Comparison of ENCODE assay signal across 14 cellular contexts in genomic region chr11:68077617-68078592, GRCh38. TPM values are rescaled to one million over a fixed set of nuclear protein-coding genes. Genes with fewer than 3 reads are reported as not detected.
DNase-seq lines count a peak whose midpoint lies in the region; ATAC-seq, FAIRE-seq and TF ChIP-seq lines count a peak whose summit lies in the region.
"Had no signal": no experiment of that assay in that cellular context is flagged by ENCODE, and none has a peak within 500 bp of the region (broad histone marks: within the 10 kb centered on the region; RNA-seq: fewer than 3 reads in every experiment).

No MANE protein-coding gene starts in this region.

- FAIRE-seq in GM18507 (lab: Jason Lieb, UNC), result peak; percentile 80
- no peak for FAIRE-seq in GM12878 (lab: Jason Lieb, UNC)
- FAIRE-seq: keratinocyte had no signal

- peaks cover 17% of the 10 kb centered on the region for H3K36me3 Mint-ChIP-seq in T-cell
- H3K36me3 Mint-ChIP-seq: activated naive CD4-positive, alpha-beta T cell treated with anti-CD3 and anti-CD28 coated beads, Interleukin-2, amount 50 U/mL, for 24 hours had no signal

- no peak overlapping the region for H2AFZ ChIP-seq in GM12878 (ENCODE audit: control insufficient read depth, low read depth, low read length)

- intact Hi-C loops in GM12878 (cut with micrococcal nuclease; ENCODE audit: unreplicated experiment) (loop anchor here (2.0 kb wide), 2 partner anchors 19 to 41 kb away; no protein-coding TSS in a partner anchor), sciatic nerve (cut with DNase I) (no loop called here)

- no peak for TF ChIP-seq CTCF in GM12878 (IDR thresholded peaks at IDR 0.05 in 2 of 3, conservative IDR thresholded peaks at IDR 0.05 in 1 of 3; ENCODE audit: control insufficient read depth in 2 of 3, extremely low read depth in 1 of 3, insufficient read depth in 1 of 3, low read depth in 3 of 3, low read length in 3 of 3)
- no peak for TF ChIP-seq CTCF in foreskin fibroblast (IDR thresholded peaks at IDR 0.05; ENCODE audit: low read depth, low read length)

- no peak overlapping the region for H3K4me3 ChIP-seq in GM12878
- no peak overlapping the region for H3K4me3 ChIP-seq in foreskin fibroblast (ENCODE audit: low read depth in 1 of 2, low read length in 2 of 2)

- H3K9me3 ChIP-seq in GM12878 (replicated peaks; ENCODE audit: control insufficient read depth, insufficient read depth, low read length), result no peaks in the 10 kb centered on the region

- POLR2A ChIA-PET in GM12878 (lab: Charles Lee), result interaction anchor here (0.6 to 1.2 kb wide), 6 partner anchors 14 to 1951 kb away, joined by 3 to 4 read pairs (median 3); no protein-coding TSS in a partner anchor
- POLR2A ChIA-PET in T-cell (lab: Charles Lee), result no interaction called here

- H4K20me1 ChIP-seq in GM12878 (ENCODE audit: control insufficient read depth, insufficient read depth), result no peaks in the 10 kb centered on the region

- H3K9ac ChIP-seq in GM12878 (ENCODE audit: control insufficient read depth, insufficient read depth, low read length), result no peak overlapping the region

- 0 out of 2 replicates have a peak overlapping the region, but pooled peaks have one; percentile 7 for H3K27ac ChIP-seq in GM12878 (ENCODE audit: control insufficient read depth, insufficient read depth)

- H3K4me3 Mint-ChIP-seq in T-cell, result no peak overlapping the region
- H3K4me3 Mint-ChIP-seq: activated CD8-positive, alpha-beta T cell treated with anti-CD3 and anti-CD28 coated beads, Interleukin-2, amount 10 ng/mL, durations not matched to agents 7 days and 5 days; activated naive CD4-positive, alpha-beta T cell treated with anti-CD3 and anti-CD28 coated beads, Interleukin-2, amount 50 U/mL, for 24 hours; T-helper 1 cell treated with Interleukin-12 subunit alpha and Interleukin-12 subunit beta and Interleukin-4 antibody, amounts not matched to agents 30 μg/mL and 1 μg/mL, for 36 hours had no signal

- no peak overlapping the region for H3K4me2 ChIP-seq in GM12878 (ENCODE audit: control insufficient read depth, insufficient read depth)

- no peak for TF ChIP-seq RAD21 in GM12878 (IDR thresholded peaks at IDR 0.05; ENCODE audit: insufficient read depth, low read depth, low read length)

- TF ChIP-seq POLR2A in GM12878 (IDR thresholded peaks at IDR 0.05; ENCODE audit: low read depth, low read length), result no peak

- TF ChIP-seq EP300 in GM12878 (IDR thresholded peaks at IDR 0.05; ENCODE audit: borderline replicate concordance in 1 of 2, control insufficient read depth in 1 of 2, low read depth in 2 of 2, low read length in 2 of 2), result peak; percentile 46 to 83; a peak in 3 of 4 replicates

- SMC1A ChIA-PET in GM12878 (lab: Charles Lee; ENCODE audit: uncharacterized antibody, unreplicated experiment), result interaction anchor here (0.6 to 2.5 kb wide), 9 partner anchors 8 to 126 kb away, joined by 3 to 15 read pairs (median 4); no protein-coding TSS in a partner anchor

- BruUV-seq in GM12878 (replicated peaks; lab: Mats Ljungman, UMichigan), result no TSS peak

- no peaks in the 10 kb centered on the region for H3K27me3 ChIP-seq in GM12878 (replicated peaks in 1 of 2; ENCODE audit: control insufficient read depth in 2 of 2, insufficient read depth in 2 of 2, low read length in 1 of 2)

- no peaks in the 10 kb centered on the region for H3K79me2 ChIP-seq in GM12878 (ENCODE audit: control insufficient read depth, insufficient read depth, low read length)

- peak; percentile 64 for ATAC-seq in HG03064 (IDR thresholded peaks at IDR 0.05; ENCODE audit: low read depth, unreplicated experiment)
- peak; percentile 97 for ATAC-seq in GM12878
- peak; percentile 34 for ATAC-seq in sciatic nerve
- no peak for ATAC-seq in T-cell (replicated peaks in 1 of 4)
- ATAC-seq: activated CD8-positive, alpha-beta T cell treated with anti-CD3 and anti-CD28 coated beads, Interleukin-2, amount 10 ng/mL, durations not matched to agents 7 days and 5 days had no signal

- no peaks in the 10 kb centered on the region for H3K4me1 Mint-ChIP-seq in T-cell
- H3K4me1 Mint-ChIP-seq: activated naive CD4-positive, alpha-beta T cell treated with anti-CD3 and anti-CD28 coated beads, Interleukin-2, amount 50 U/mL, for 24 hours had no signal

- CTCF ChIA-PET in GM12878 (lab: Yijun Ruan, JAX), result interaction anchor here (0.5 to 1.5 kb wide), 10 partner anchors 10 to 220 kb away, joined by 3 to 4 read pairs (median 3); no protein-coding TSS in a partner anchor
- CTCF ChIA-PET in T-cell (lab: Charles Lee), result no interaction called here

- DNase-seq in GM18507 (ENCODE audit: extremely low spot score, insufficient read length, low read depth), result peak; percentile 64
- peak; percentile 53 for DNase-seq in GM12878 (ENCODE audit: low read depth, low spot score)
- no peak for DNase-seq in sciatic nerve (ENCODE audit: low spot score)
- no peak for DNase-seq in foreskin fibroblast
- DNase-seq in epidermal melanocyte (ENCODE audit: insufficient read length, low spot score), result no peak
- DNase-seq in T-cell, result no peak
- DNase-seq in NCI-H526 (lab: John Stamatoyannopoulos, UW), result no peak
- DNase-seq: activated CD8-positive, alpha-beta T cell treated with anti-CD3 and anti-CD28 coated beads, Interleukin-2, amount 10 ng/mL, durations not matched to agents 7 days and 5 days; COR-L47; stimulated activated CD4-positive, alpha-beta T cell treated with anti-CD3 and anti-CD28 coated beads, Interleukin-15, amount 100 ng/mL, for 24 hours had no signal

- in situ Hi-C loops in GM12878 (cut with MboI), result no loop called here

- no peak overlapping the region for H3K27ac Mint-ChIP-seq in T-cell
- H3K27ac Mint-ChIP-seq: activated CD8-positive, alpha-beta T cell treated with anti-CD3 and anti-CD28 coated beads, Interleukin-2, amount 10 ng/mL, durations not matched to agents 7 days and 5 days; activated naive CD4-positive, alpha-beta T cell treated with anti-CD3 and anti-CD28 coated beads, Interleukin-2, amount 50 U/mL, for 24 hours; T-helper 1 cell treated with Interleukin-12 subunit alpha and Interleukin-12 subunit beta and Interleukin-4 antibody, amounts not matched to agents 30 μg/mL and 1 μg/mL, for 36 hours had no signal

- H3K9me3 Mint-ChIP-seq in T-cell, result no peaks in the 10 kb centered on the region
- H3K9me3 Mint-ChIP-seq: activated naive CD4-positive, alpha-beta T cell treated with anti-CD3 and anti-CD28 coated beads, Interleukin-2, amount 50 U/mL, for 24 hours; T-helper 1 cell treated with Interleukin-12 subunit alpha and Interleukin-12 subunit beta and Interleukin-4 antibody, amounts not matched to agents 30 μg/mL and 1 μg/mL, for 36 hours had no signal

- H3K4me1 ChIP-seq in GM12878 (ENCODE audit: control insufficient read depth, insufficient read depth, low read length), result peaks cover 3% of the 10 kb centered on the region; the same call in 1 of the 2 replicates

- H3K27me3 Mint-ChIP-seq in T-cell, result no peaks in the 10 kb centered on the region
- H3K27me3 Mint-ChIP-seq: activated naive CD4-positive, alpha-beta T cell treated with anti-CD3 and anti-CD28 coated beads, Interleukin-2, amount 50 U/mL, for 24 hours had no signal

- WGBS in GM12878 (ENCODE audit: insufficient coverage, insufficient replicate concordance, low lambda C conversion rate, missing lambda C conversion rate), result 45% methylated on average over 8 of the region's 8 CpGs

- H3K36me3 ChIP-seq in GM12878 (ENCODE audit: control insufficient read depth in 2 of 2, insufficient read depth in 2 of 2, low read length in 1 of 2), result peaks cover 15 to 22% of the 10 kb centered on the region in 2 experiments

- RAD21 ChIA-PET in GM12878 (lab: Charles Lee; ENCODE audit: unreplicated experiment), result interaction anchor here (0.7 to 1.2 kb wide), 3 partner anchors 22 to 126 kb away, joined by 3 to 6 read pairs (median 5); no protein-coding TSS in a partner anchor

RNA-seq across cellular contexts. Expression of gene TCIRG1, which starts 39.1 kb away (rescaled TPM):
- total RNA-seq in GM12878 (2013; cell fraction: nucleolus; rRNA removed), result 287 and 325 TPM in 2 replicates
- total RNA-seq in GM12878 (2014; rRNA removed) (143 and 166 TPM in 2 replicates), GM12878 (2014; rRNA removed; fragmentation: Illumina TruSeq; extraction: Trizol) (18.9 and 20.4 TPM in 2 replicates), GM12878 (2021) (173 and 179 TPM in 2 replicates), sciatic nerve (128 TPM), T-cell (100 to 1,000 TPM; 184 to 292 (median 246) TPM)
- polyA plus RNA-seq in GM12878 (2011; ENCODE audit: low read depth), result 40.2 TPM
- polyA plus RNA-seq in GM12878 (2011; rRNA removed) (20.8 and 51.2 TPM in 2 replicates), GM12878 (2014; fragmentation: Illumina TruSeq; extraction: Trizol) (3.0 and 18.6 TPM in 2 replicates), GM12878 (2014; fragmentation: Nextera tagmentation; extraction: Ambion mirVana) (1 to 10 TPM in 1 of 2 experiments, under 1 TPM in 1; 0.76 to 7.5 TPM), GM12878 (2014; rRNA removed) (218 and 238 TPM in 2 replicates), GM12878 (2016; fragmentation: Nextera tagmentation; extraction: Ambion mirVana) (100 to 1,000 TPM; 124 to 148 TPM)
- polyA plus RNA-seq in GM12878 (2011; cell fraction: cytosol; rRNA removed), result 73.7 and 130 TPM in 2 replicates
- 2,133 and 2,164 TPM in 2 replicates for polyA plus RNA-seq in GM12878 (2011; cell fraction: nucleus; rRNA removed)
- 133 and 152 TPM in 2 replicates for polyA plus RNA-seq in GM12878 (2012)
- polyA minus RNA-seq in GM12878 (2011; rRNA and poly(A)+ RNA removed), result 36.7 and 83.1 TPM in 2 replicates
- polyA minus RNA-seq in GM12878 (2011; cell fraction: cytosol; rRNA and poly(A)+ RNA removed), result 30.3 and 36.8 TPM in 2 replicates
- 200 and 263 TPM in 2 replicates for polyA minus RNA-seq in GM12878 (2011; cell fraction: nucleus; rRNA and poly(A)+ RNA removed)

RNA-seq across cellular contexts. Expression of gene CHKA, which starts 43.3 kb away (rescaled TPM):
- total RNA-seq in GM12878 (2013; cell fraction: nucleolus; rRNA removed), result 141 and 149 TPM in 2 replicates
- total RNA-seq in GM12878 (2014; rRNA removed) (21.9 and 25.0 TPM in 2 replicates), GM12878 (2014; rRNA removed; fragmentation: Illumina TruSeq; extraction: Trizol) (23.4 and 25.4 TPM in 2 replicates), GM12878 (2021) (21.2 and 23.6 TPM in 2 replicates), sciatic nerve (38.0 TPM), T-cell (10 to 100 TPM in 2 of 5 donors, 1 to 10 TPM in 3; 4.4 to 19.4 (median 7.6) TPM)
- polyA plus RNA-seq in GM12878 (2011; ENCODE audit: low read depth), result 16.9 TPM
- polyA plus RNA-seq in GM12878 (2011; rRNA removed) (27.6 and 32.8 TPM in 2 replicates), GM12878 (2014; fragmentation: Illumina TruSeq; extraction: Trizol) (20.6 and 33.6 TPM in 2 replicates), GM12878 (2014; fragmentation: Nextera tagmentation; extraction: Ambion mirVana) (1 to 10 TPM; 5.2 to 5.3 TPM), GM12878 (2014; rRNA removed) (29.2 and 31.6 TPM in 2 replicates), GM12878 (2016; fragmentation: Nextera tagmentation; extraction: Ambion mirVana) (10 to 100 TPM in 1 of 2 experiments, 1 to 10 TPM in 1; 5.3 to 15.6 TPM)
- polyA plus RNA-seq in GM12878 (2011; cell fraction: cytosol; rRNA removed), result 18.6 and 19.7 TPM in 2 replicates
- 64.0 and 71.0 TPM in 2 replicates for polyA plus RNA-seq in GM12878 (2011; cell fraction: nucleus; rRNA removed)
- 23.1 and 24.9 TPM in 2 replicates for polyA plus RNA-seq in GM12878 (2012)
- 25.0 and 27.1 TPM in 2 replicates for polyA minus RNA-seq in GM12878 (2011; rRNA and poly(A)+ RNA removed)
- 7.3 and 10.0 TPM in 2 replicates for polyA minus RNA-seq in GM12878 (2011; cell fraction: cytosol; rRNA and poly(A)+ RNA removed)
- 12.7 and 23.2 TPM in 2 replicates for polyA minus RNA-seq in GM12878 (2011; cell fraction: nucleus; rRNA and poly(A)+ RNA removed)

RNA-seq across cellular contexts. Expression of gene NDUFS8, which starts 47.4 kb away (rescaled TPM):
- 26.5 and 35.4 TPM in 2 replicates for total RNA-seq in GM12878 (2013; cell fraction: nucleolus; rRNA removed)
- total RNA-seq in GM12878 (2014; rRNA removed) (224 and 238 TPM in 2 replicates), GM12878 (2014; rRNA removed; fragmentation: Illumina TruSeq; extraction: Trizol) (67.9 and 69.2 TPM in 2 replicates), GM12878 (2021) (169 and 176 TPM in 2 replicates), sciatic nerve (63.9 TPM), T-cell (100 to 1,000 TPM in 2 of 5 donors, 10 to 100 TPM in 3; 76.9 to 102 (median 91.1) TPM)
- 53.0 TPM for polyA plus RNA-seq in GM12878 (2011; ENCODE audit: low read depth)
- polyA plus RNA-seq in GM12878 (2011; rRNA removed) (17.7 and 41.5 TPM in 2 replicates), GM12878 (2014; fragmentation: Illumina TruSeq; extraction: Trizol) (13.1 and 44.4 TPM in 2 replicates), GM12878 (2014; fragmentation: Nextera tagmentation; extraction: Ambion mirVana) (10 to 100 TPM; 17.6 to 71.2 TPM), GM12878 (2014; rRNA removed) (214 and 239 TPM in 2 replicates), GM12878 (2016; fragmentation: Nextera tagmentation; extraction: Ambion mirVana) (100 to 1,000 TPM; 300 to 308 TPM)
- polyA plus RNA-seq in GM12878 (2011; cell fraction: cytosol; rRNA removed), result 87.4 and 156 TPM in 2 replicates
- 97.0 and 109 TPM in 2 replicates for polyA plus RNA-seq in GM12878 (2011; cell fraction: nucleus; rRNA removed)
- 86.6 and 93.3 TPM in 2 replicates for polyA plus RNA-seq in GM12878 (2012)
- polyA minus RNA-seq in GM12878 (2011; rRNA and poly(A)+ RNA removed), result 41.8 and 80.4 TPM in 2 replicates
- 42.0 and 51.3 TPM in 2 replicates for polyA minus RNA-seq in GM12878 (2011; cell fraction: cytosol; rRNA and poly(A)+ RNA removed)
- polyA minus RNA-seq in GM12878 (2011; cell fraction: nucleus; rRNA and poly(A)+ RNA removed), result 30.9 and 54.5 TPM in 2 replicates

Comparison
In these comparisons a context has a peak if more than half of its experiments do, and no peak if none do; other contexts are left out.
1. DNase-seq: peak in GM18507 (single experiment) and GM12878 (single experiment); none in sciatic nerve (single experiment), foreskin fibroblast (0 of 2), epidermal melanocyte (single experiment), T-cell (0 of 34) and NCI-H526 (0 of 2).
2. ATAC-seq: peak in HG03064 (single experiment), GM12878 (single experiment) and sciatic nerve (single experiment); none in T-cell (0 of 4).